ENCODE assay signal across 8 cellular contexts in genomic region chr2:136423516-136423996, GRCh38.
DNase-seq lines count a peak whose midpoint lies in the region; ATAC-seq and TF ChIP-seq lines count a peak whose summit lies in the region.

No MANE protein-coding gene starts in this region.

- H3K27me3 ChIP-seq in BE2C (no peaks in the 10 kb centered on the region), dorsolateral prefrontal cortex (peaks cover 0 to 50% (median 4%) of the 10 kb centered on the region in 45 donors)

- peak; percentile 69 for DNase-seq in BE2C
- DNase-seq in NCI-H460 (ENCODE audit: extremely low read depth, low read depth) = peak; percentile 52
- DNase-seq in activated CD4-positive, alpha-beta T cell treated with anti-CD3 and anti-CD28 coated beads, Interleukin-2, amount 50 U/mL, for 1 hour = peak; percentile 77
- peak; percentile 43 to 78 (median 62) for DNase-seq in dorsolateral prefrontal cortex
- DNase-seq in lung microvascular endothelial cell (ENCODE audit: low read depth in 2 of 2) = peak; percentile 62 to 67
- DNase-seq in stimulated activated CD8-positive, alpha-beta memory T cell treated with anti-CD3 and anti-CD28 coated beads, Interleukin-12 subunit alpha, Interleukin-12 subunit beta, amount 100 ng/mL, for 1 hour (ENCODE audit: low read depth) = peak; percentile 69

- H3K36me3 ChIP-seq in BE2C = no peaks in the 10 kb centered on the region

- H3K4me3 ChIP-seq in BE2C (ENCODE audit: low read depth, low read length) (peak overlapping the region; percentile 58), dorsolateral prefrontal cortex (peak overlapping the region; percentile 6 to 72 (median 54))

- intact Hi-C loops in dorsolateral prefrontal cortex (cut with DNase I) = loop anchor here (5.0 kb wide), 1 partner anchor 1414 kb away; no protein-coding TSS in a partner anchor

- H3K27ac ChIP-seq in dorsolateral prefrontal cortex = no peak overlapping the region

- TF ChIP-seq CTCF in BE2C (IDR thresholded peaks at IDR 0.05; ENCODE audit: low read depth, low read length) = peak; percentile 66
- peak; percentile 65 to 93 (median 86) for TF ChIP-seq CTCF in dorsolateral prefrontal cortex (IDR thresholded peaks at IDR 0.05 in 54 of 56, conservative IDR thresholded peaks at IDR 0.05 in 2 of 56; ENCODE audit: low read depth in 1 of 56, partially characterized antibody in 56 of 56)

- H3K4me1 ChIP-seq in BE2C = no peaks in the 10 kb centered on the region

- ATAC-seq in GM19043 (IDR thresholded peaks at IDR 0.05; ENCODE audit: low read depth, unreplicated experiment) (peak; percentile 99), HG03354 (IDR thresholded peaks at IDR 0.05; ENCODE audit: poor library complexity, severe bottlenecking, unreplicated experiment) (peak; percentile 99)

- H3K9me3 ChIP-seq in BE2C = no peaks in the 10 kb centered on the region
